ENCODE assay signal across 8 cellular contexts in genomic region chr17:35242158-35242804, GRCh38. TPM values are rescaled to one million over a fixed set of nuclear protein-coding genes. Genes with fewer than 3 reads are reported as not detected.
DNase-seq lines count a peak whose midpoint lies in the region; ATAC-seq, FAIRE-seq and TF ChIP-seq lines count a peak whose summit lies in the region.

No MANE protein-coding gene starts in this region.

- peak; percentile 68 for FAIRE-seq in GM12892 (lab: Jason Lieb, UNC)

- peak overlapping the region; percentile 63 for H3K27ac ChIP-seq in layer of hippocampus (ENCODE audit: low read depth, low read length)

- TF ChIP-seq CTCF in WI38 (IDR thresholded peaks at IDR 0.05; ENCODE audit: low read depth, low read length) (no peak), cardiac fibroblast (IDR thresholded peaks at IDR 0.05; ENCODE audit: low read depth, low read length) (peak; percentile 33)

- DNase-seq in GM12892 (ENCODE audit: insufficient read length): peak; percentile 83
- DNase-seq in NCI-H187 (lab: John Stamatoyannopoulos, UW): peak; percentile 73 to 89
- DNase-seq in cardiac fibroblast (ENCODE audit: low read depth in 2 of 2): peak; percentile 40 to 48
- DNase-seq in stimulated activated CD4-positive, alpha-beta T cell treated with anti-CD3 and anti-CD28 coated beads, Interleukin-2, amount 100 ng/mL, for 48 hours: peak; percentile 70 to 75
- no peak for DNase-seq in mesenteric fat pad (ENCODE audit: low spot score)

- no peaks in the 10 kb centered on the region for H3K27me3 ChIP-seq in layer of hippocampus (ENCODE audit: control insufficient read depth, insufficient read depth, low read length)

- H3K4me3 ChIP-seq in WI38 (ENCODE audit: low read depth, low read length) (peak overlapping the region; percentile 79), cardiac fibroblast (replicated peaks in 1 of 2; ENCODE audit: low read depth in 2 of 2, low read length in 2 of 2) (peak overlapping the region; percentile 81 to 86)

- no peak for TF ChIP-seq POLR2A in GM12892 (IDR thresholded peaks at IDR 0.05; ENCODE audit: low read depth, low read length)

- peak; percentile 44 for ATAC-seq in HG02798 (IDR thresholded peaks at IDR 0.05; ENCODE audit: poor library complexity, unreplicated experiment)

RNA-seq across cellular contexts. Expression of gene SLFN5, which starts 0.6 kb away (rescaled TPM):
- polyA plus RNA-seq in GM12892 (2012; ENCODE audit: missing spikeins): 11.6 TPM
- 74.8 TPM for total RNA-seq in mesenteric fat pad

RNA-seq across cellular contexts. Expression of gene SLC35G3, which starts 48.1 kb away (rescaled TPM):
- polyA plus RNA-seq in GM12892 (2012; ENCODE audit: missing spikeins): not detected
- total RNA-seq in mesenteric fat pad: not detected
